Comparison of ENCODE assay signal across 13 cellular contexts in the genomic region with DNA sequence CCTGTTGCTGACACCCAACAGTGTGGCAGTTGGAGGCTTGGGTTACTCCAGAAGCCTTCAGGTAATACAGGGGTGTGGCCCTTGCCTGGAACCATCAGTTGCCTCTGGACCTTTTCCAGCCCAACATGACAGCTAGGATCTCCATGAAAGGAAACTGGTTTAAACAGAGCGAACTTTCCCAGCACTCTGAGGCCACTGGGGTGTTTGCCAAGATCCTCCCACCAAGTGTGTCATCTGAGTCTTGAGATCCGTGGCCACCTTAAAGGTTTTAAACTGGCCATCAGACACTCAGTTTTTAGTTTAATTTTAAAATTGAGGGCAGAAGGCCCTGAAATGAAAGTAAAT. TPM values are rescaled to one million over a fixed set of nuclear protein-coding genes. Genes with fewer than 3 reads are reported as not detected.
DNase-seq lines count a peak whose midpoint lies in the region; ATAC-seq and TF ChIP-seq lines count a peak whose summit lies in the region.
"Had no signal": no experiment of that assay in that cellular context is flagged by ENCODE, and none has a peak within 500 bp of the region (broad histone marks: within the 10 kb centered on the region; RNA-seq: fewer than 3 reads in every experiment).

No MANE protein-coding gene starts in this region.

- CTCF ChIA-PET in MCF 10A (lab: Yijun Ruan, JAX): interaction anchor here (0.7 to 2.5 kb wide), 13 partner anchors 13 to 261 kb away, joined by 3 to 24 read pairs (median 5); a partner anchor contains a TSS

- TF ChIP-seq CTCF in MCF 10A (IDR thresholded peaks at IDR 0.05; ENCODE audit: unreplicated experiment) (no peak), endothelial cell (IDR thresholded peaks at IDR 0.05; ENCODE audit: unreplicated experiment) (no peak)

- ATAC-seq in GM21529 (IDR thresholded peaks at IDR 0.05; ENCODE audit: unreplicated experiment) (no peak), HG03025 (IDR thresholded peaks at IDR 0.05; ENCODE audit: low FRiP score, unreplicated experiment) (no peak)

- H3K27me3 ChIP-seq in SJCRH30: no peaks in the 10 kb centered on the region
- H3K27me3 ChIP-seq: Peyer's patch had no signal

- H3K9me3 ChIP-seq in SJCRH30 (replicated peaks): no peaks in the 10 kb centered on the region
- H3K9me3 ChIP-seq: BE2C, Peyer's patch had no signal

- no TSS peak for BruUV-seq in MCF 10A (replicated peaks; lab: Mats Ljungman, UMichigan)

- no peak overlapping the region for H3K27ac Mint-ChIP-seq in MCF 10A (ENCODE audit: low read depth, unreplicated experiment)
- no peak overlapping the region for H3K27ac Mint-ChIP-seq in endothelial cell (ENCODE audit: unreplicated experiment)

- H3K4me3 Mint-ChIP-seq in MCF 10A (ENCODE audit: unreplicated experiment): peak overlapping the region; percentile 41
- H3K4me3 Mint-ChIP-seq in endothelial cell (ENCODE audit: unreplicated experiment): no peak overlapping the region

- no peak overlapping the region for H3K4me3 ChIP-seq in SJCRH30
- H3K4me3 ChIP-seq: Peyer's patch, skin epidermis had no signal

- DNase-seq in A172 (ENCODE audit: low spot score) (peak; percentile 81), HS-27A (ENCODE audit: low read depth) (peak; percentile 49), MCF 10A (ENCODE audit: unreplicated experiment) (peak; percentile 98), hepatic stellate cell (ENCODE audit: low spot score) (peak; percentile 46), endothelial cell (ENCODE audit: low spot score) (no peak), SJCRH30 (no peak)
- DNase-seq: activated CD4-positive, alpha-beta T cell treated with anti-CD3 and anti-CD28 coated beads for 1 hour had no signal

- H3K27me3 Mint-ChIP-seq in MCF 10A (ENCODE audit: insufficient read depth, unreplicated experiment): peaks cover 42% of the 10 kb centered on the region
- H3K27me3 Mint-ChIP-seq in endothelial cell (ENCODE audit: unreplicated experiment): no peaks in the 10 kb centered on the region

- no peaks in the 10 kb centered on the region for H3K36me3 ChIP-seq in SJCRH30
- H3K36me3 ChIP-seq: BE2C, Peyer's patch had no signal

- intact Hi-C loops in MCF 10A (cut with micrococcal nuclease): loop anchor here (1.0 to 10.0 kb wide), 4 partner anchors 43 to 547 kb away; no protein-coding TSS in a partner anchor

- POLR2A ChIA-PET in MCF 10A (lab: Yijun Ruan, JAX): interaction anchor here (0.6 to 1.1 kb wide), 4 partner anchors 8 to 1226 kb away, joined by 3 to 5 read pairs (median 4); no protein-coding TSS in a partner anchor

- H3K9me3 Mint-ChIP-seq in MCF 10A (ENCODE audit: unreplicated experiment) (no peaks in the 10 kb centered on the region), endothelial cell (ENCODE audit: unreplicated experiment) (no peaks in the 10 kb centered on the region)

- H3K4me1 ChIP-seq in SJCRH30: no peaks in the 10 kb centered on the region
- H3K4me1 ChIP-seq: BE2C, Peyer's patch had no signal

- no peak overlapping the region for H3K27ac ChIP-seq in SJCRH30
- H3K27ac ChIP-seq: Peyer's patch had no signal

- H3K36me3 Mint-ChIP-seq in MCF 10A (ENCODE audit: insufficient read depth, unreplicated experiment) (no peaks in the 10 kb centered on the region), endothelial cell (ENCODE audit: low read depth, unreplicated experiment) (no peaks in the 10 kb centered on the region)

- H3K4me1 Mint-ChIP-seq in MCF 10A (ENCODE audit: insufficient read depth, unreplicated experiment) (no peaks in the 10 kb centered on the region), endothelial cell (ENCODE audit: unreplicated experiment) (peaks cover 11% of the 10 kb centered on the region)

RNA-seq across cellular contexts. Expression of a gene that starts 17.8 kb away (rescaled TPM):
- total RNA-seq in A172 (2014; rRNA removed; shearing (Covaris generic)): 0.40 and 0.98 TPM in 2 replicates
- total RNA-seq in MCF 10A (2022) (not detected in 2 replicates), endothelial cell (ENCODE audit: unreplicated experiment) (0.41 TPM)
- total RNA-seq in SJCRH30 (2014; rRNA removed; shearing (Covaris generic)): 1.1 and 1.8 TPM in 2 replicates
- total RNA-seq: epithelial cell of proximal tubule had no signal

RNA-seq across cellular contexts. Expression of a gene that starts 36.9 kb away (rescaled TPM):
- total RNA-seq in A172 (2014; rRNA removed; shearing (Covaris generic)): 1.2 and 1.7 TPM in 2 replicates
- total RNA-seq in MCF 10A (2022) (0.28 and 0.52 TPM in 2 replicates), endothelial cell (ENCODE audit: unreplicated experiment) (not detected)
- total RNA-seq in SJCRH30 (2014; rRNA removed; shearing (Covaris generic)): 0.13 and 0.18 TPM in 2 replicates

Comparison
In these comparisons a context has a peak if more than half of its experiments do, and no peak if none do; other contexts are left out.
1. DNase-seq: peak in A172 (single experiment), HS-27A (single experiment), MCF 10A (single experiment) and hepatic stellate cell (single experiment); none in endothelial cell (single experiment) and SJCRH30 (0 of 2).